In the genomic region with DNA sequence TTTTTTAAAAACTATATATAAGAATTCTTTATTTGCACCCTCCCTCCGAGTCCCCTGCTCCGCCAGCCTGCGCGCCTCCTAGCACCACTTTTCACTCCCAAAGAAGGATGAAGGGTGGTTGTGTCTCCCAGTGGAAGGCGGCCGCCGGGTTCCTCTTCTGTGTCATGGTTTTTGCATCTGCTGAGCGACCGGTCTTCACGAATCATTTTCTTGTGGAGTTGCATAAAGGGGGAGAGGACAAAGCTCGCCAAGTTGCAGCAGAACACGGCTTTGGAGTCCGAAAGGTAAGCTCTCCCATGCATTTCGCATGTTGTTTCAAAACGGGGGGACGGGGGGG, we compare ENCODE assay signal across 12 cellular contexts. TPM values are rescaled to one million over a fixed set of nuclear protein-coding genes. Genes with fewer than 3 reads are reported as not detected.
DNase-seq lines count a peak whose midpoint lies in the region; ATAC-seq and TF ChIP-seq lines count a peak whose summit lies in the region.
"Had no signal": no experiment of that assay in that cellular context is flagged by ENCODE, and none has a peak within 500 bp of the region (broad histone marks: within the 10 kb centered on the region; RNA-seq: fewer than 3 reads in every experiment).

No MANE protein-coding gene starts in this region.

- H3K4me3 ChIP-seq in left ventricle myocardium inferior (peak overlapping the region; percentile 56), urinary bladder (ENCODE audit: low read depth, low read length) (peak overlapping the region; percentile 27)

- peaks cover 20% of the 10 kb centered on the region for H3K4me1 ChIP-seq in left ventricle myocardium inferior
- no peaks in the 10 kb centered on the region for H3K4me1 ChIP-seq in urinary bladder (ENCODE audit: insufficient read depth)

- no peaks in the 10 kb centered on the region for H3K36me3 Mint-ChIP-seq in nephron progenitor cell (ENCODE audit: low read depth)

- H3K27ac ChIP-seq in left ventricle myocardium inferior (replicated peaks): no peak overlapping the region
- no peak overlapping the region for H3K27ac ChIP-seq in urinary bladder (ENCODE audit: low read depth)

- intact Hi-C loops in left ventricle myocardium inferior (cut with micrococcal nuclease) (no loop called here), left cardiac atrium (cut with DNase I) (no loop called here)

- H3K4me3 Mint-ChIP-seq in nephron progenitor cell: peak overlapping the region; percentile 74

- no peaks in the 10 kb centered on the region for H3K9me3 ChIP-seq in left ventricle myocardium inferior (replicated peaks)

- 1% methylated on average over 16 of the region's 16 CpGs for WGBS in urinary bladder

- peaks cover 12% of the 10 kb centered on the region for H3K9me3 Mint-ChIP-seq in nephron progenitor cell

- H3K27ac Mint-ChIP-seq in nephron progenitor cell: no peak overlapping the region

- peaks cover 40% of the 10 kb centered on the region for H3K4me1 Mint-ChIP-seq in nephron progenitor cell

- peaks cover 78% of the 10 kb centered on the region for H3K27me3 ChIP-seq in left ventricle myocardium inferior (ENCODE audit: low read depth)

- ATAC-seq in left cardiac atrium (no peak), GM18907 (IDR thresholded peaks at IDR 0.05; ENCODE audit: unreplicated experiment) (no peak)

- DNase-seq in left ventricle myocardium inferior (no peak), left cardiac atrium (no peak), cerebellum (ENCODE audit: low spot score) (peak; percentile 33), nephron progenitor cell (no peak), DMS153 treated with DMSO at 0.1 percent for 48 hours (lab: John Stamatoyannopoulos, UW; ENCODE audit: unreplicated experiment) (no peak)
- DNase-seq in activated naive CD4-positive, alpha-beta T cell treated with Interleukin-2 at 50 U/mL for 16 hours: no peak
- DNase-seq: OCI-M1 had no signal

- peaks cover 82% of the 10 kb centered on the region for H3K27me3 Mint-ChIP-seq in nephron progenitor cell (ENCODE audit: low read depth, poor library complexity)

- H3K36me3 ChIP-seq in left ventricle myocardium inferior (no peaks in the 10 kb centered on the region), urinary bladder (ENCODE audit: insufficient read depth) (no peaks in the 10 kb centered on the region)

- TF ChIP-seq CTCF in left ventricle myocardium inferior (IDR thresholded peaks at IDR 0.05; ENCODE audit: borderline replicate concordance) (no peak), nephron progenitor cell (IDR thresholded peaks at IDR 0.05) (no peak)

RNA-seq across cellular contexts. Expression of a gene that starts 0.3 kb away (rescaled TPM):
- total RNA-seq in left ventricle myocardium inferior (0.74 TPM), left cardiac atrium (1 to 10 TPM; 1.4 to 1.5 TPM), cerebellum (24.1 TPM), urinary bladder (1.5 TPM)
- polyA plus RNA-seq in urinary bladder: 8.0 TPM
- total RNA-seq: bronchial epithelial cell, G401, mesenteric fat pad had no signal

Comparison
In these comparisons a context has a peak if more than half of its experiments do, and no peak if none do; other contexts are left out.
1. RNA of a gene that starts 0.3 kb away (total RNA-seq): 24.1 TPM in cerebellum (single experiment); 1.5 TPM in urinary bladder (single experiment), 1.4 to 1.5 TPM in left cardiac atrium and 0.74 TPM in left ventricle myocardium inferior (single experiment); every median in the first group is over 10 times any median in the second.